ENCODE assay signal across 22 cellular contexts in genomic region chr17:35212668-35213067, GRCh38. TPM values are rescaled to one million over a fixed set of nuclear protein-coding genes. Genes with fewer than 3 reads are reported as not detected.
A peak's percentile ranks its signal among the peaks of the same experiment; 100 is the strongest.
DNase-seq lines count a peak whose midpoint lies in the region; ATAC-seq and TF ChIP-seq lines count a peak whose summit lies in the region.
"Had no signal": no experiment of that assay in that cellular context is flagged by ENCODE, and none has a peak within 500 bp of the region (broad histone marks: within the 10 kb centered on the region; RNA-seq: fewer than 3 reads in every experiment).

No MANE protein-coding gene starts in this region.

- H3K9me3 Mint-ChIP-seq in activated CD4-positive, alpha-beta T cell treated with anti-CD3 and anti-CD28 coated beads, Interleukin-2, amount 10 ng/mL, durations not matched to agents 7 days and 5 days, result peaks cover 29% of the 10 kb centered on the region
- H3K9me3 Mint-ChIP-seq in activated T-helper 2 cell treated with anti-CD3 and anti-CD28 coated beads, Interferon-gamma antibody, Interleukin-2, Interleukin-4, amounts not matched to agents 10 μg/mL and 5 μg/mL and 100 μg/mL, durations not matched to agents 14 hours and 24 hours and 36 hours, result peaks cover 19% of the 10 kb centered on the region

- no peaks in the 10 kb centered on the region for H3K36me3 ChIP-seq in spleen
- H3K36me3 ChIP-seq: BLaER1 treated with 17β-estradiol and CSF1 and Interleukin-3, amounts not matched to agents 10 nM and 100 nM; cardiac muscle cell; esophagus squamous epithelium; transverse colon had no signal

- intact Hi-C loops in activated T-helper 2 cell treated with anti-CD3 and anti-CD28 coated beads, Interferon-gamma antibody, Interleukin-2, Interleukin-4, amounts not matched to agents 10 μg/mL and 5 μg/mL and 100 μg/mL, durations not matched to agents 14 hours and 24 hours and 36 hours (cut with micrococcal nuclease), result loop anchor here (5.0 to 10.0 kb wide), 5 partner anchors 40 to 272 kb away; partner anchors contain the start of genes NLE1 and SLFN13
- intact Hi-C loops in spleen (cut with DNase I; ENCODE audit: low total_unique reads), result no loop called here

- WGBS in spleen, 5 donors, result 88 to 93% (median 89%) methylated on average over 4 of the region's 4 CpGs

- H3K27me3 ChIP-seq in spleen (replicated peaks in 1 of 7), result no peaks in the 10 kb centered on the region
- H3K27me3 ChIP-seq: BLaER1 treated with 17β-estradiol and CSF1 and Interleukin-3, amounts not matched to agents 10 nM and 100 nM; transverse colon had no signal

- TF ChIP-seq POLR2A in spleen (IDR thresholded peaks at IDR 0.05), result no peak

- CTCF ChIA-PET in activated CD4-positive, alpha-beta T cell treated with anti-CD3 and anti-CD28 coated beads, Interleukin-2, amount 10 ng/mL, durations not matched to agents 7 days and 5 days (lab: Charles Lee), result interaction anchor here (0.7 to 2.9 kb wide), 10 partner anchors 9 to 596 kb away, joined by 3 to 15 read pairs (median 4); no protein-coding TSS in a partner anchor

- no peak for ATAC-seq in GM18519 (IDR thresholded peaks at IDR 0.05; ENCODE audit: low FRiP score, unreplicated experiment)
- ATAC-seq: A549, HCT116 had no signal

- H3K27ac Mint-ChIP-seq in activated CD4-positive, alpha-beta T cell treated with anti-CD3 and anti-CD28 coated beads, Interleukin-2, amount 10 ng/mL, durations not matched to agents 7 days and 5 days, result peak overlapping the region; percentile 98
- peak overlapping the region; percentile 95 for H3K27ac Mint-ChIP-seq in activated T-helper 2 cell treated with anti-CD3 and anti-CD28 coated beads, Interferon-gamma antibody, Interleukin-2, Interleukin-4, amounts not matched to agents 10 μg/mL and 5 μg/mL and 100 μg/mL, durations not matched to agents 14 hours and 24 hours and 36 hours

- POLR2A ChIA-PET in activated CD4-positive, alpha-beta T cell treated with anti-CD3 and anti-CD28 coated beads, Interleukin-2, amount 10 ng/mL, durations not matched to agents 7 days and 5 days (lab: Charles Lee), result no interaction called here

- peak overlapping the region; percentile 58 to 90 (median 85) for H3K27ac ChIP-seq in spleen
- H3K27ac ChIP-seq: A549; BLaER1 treated with 17β-estradiol and CSF1 and Interleukin-3, amounts not matched to agents 10 nM and 100 nM; cardiac muscle cell had no signal

- H3K27me3 Mint-ChIP-seq in activated CD4-positive, alpha-beta T cell treated with anti-CD3 and anti-CD28 coated beads, Interleukin-2, amount 10 ng/mL, durations not matched to agents 7 days and 5 days, result no peaks in the 10 kb centered on the region
- no peaks in the 10 kb centered on the region for H3K27me3 Mint-ChIP-seq in activated T-helper 2 cell treated with anti-CD3 and anti-CD28 coated beads, Interferon-gamma antibody, Interleukin-2, Interleukin-4, amounts not matched to agents 10 μg/mL and 5 μg/mL and 100 μg/mL, durations not matched to agents 14 hours and 24 hours and 36 hours (ENCODE audit: low read depth)

- no peaks in the 10 kb centered on the region for H3K9me3 ChIP-seq in spleen
- H3K9me3 ChIP-seq: A549, esophagus squamous epithelium, transverse colon had no signal

- peaks cover 41% of the 10 kb centered on the region for H3K36me3 Mint-ChIP-seq in activated CD4-positive, alpha-beta T cell treated with anti-CD3 and anti-CD28 coated beads, Interleukin-2, amount 10 ng/mL, durations not matched to agents 7 days and 5 days (ENCODE audit: low read depth)
- H3K36me3 Mint-ChIP-seq in activated T-helper 2 cell treated with anti-CD3 and anti-CD28 coated beads, Interferon-gamma antibody, Interleukin-2, Interleukin-4, amounts not matched to agents 10 μg/mL and 5 μg/mL and 100 μg/mL, durations not matched to agents 14 hours and 24 hours and 36 hours (ENCODE audit: low read depth), result peaks cover 19% of the 10 kb centered on the region
- H3K36me3 Mint-ChIP-seq: naive B cell had no signal

- no peak overlapping the region for H3K4me3 ChIP-seq in spleen
- H3K4me3 ChIP-seq: A549; BLaER1 treated with 17β-estradiol and CSF1 and Interleukin-3, amounts not matched to agents 10 nM and 100 nM; cardiac muscle cell; esophagus squamous epithelium; transverse colon had no signal

- TF ChIP-seq CTCF in spleen (IDR thresholded peaks at IDR 0.05 in 8 of 11, conservative IDR thresholded peaks at IDR 0.05 in 3 of 11), result no peak

- H3K4me3 Mint-ChIP-seq in activated CD4-positive, alpha-beta T cell treated with anti-CD3 and anti-CD28 coated beads, Interleukin-2, amount 10 ng/mL, durations not matched to agents 7 days and 5 days, result peak overlapping the region; percentile 69
- H3K4me3 Mint-ChIP-seq in activated T-helper 2 cell treated with anti-CD3 and anti-CD28 coated beads, Interferon-gamma antibody, Interleukin-2, Interleukin-4, amounts not matched to agents 10 μg/mL and 5 μg/mL and 100 μg/mL, durations not matched to agents 14 hours and 24 hours and 36 hours (ENCODE audit: low read depth), result peak overlapping the region; percentile 13
- H3K4me3 Mint-ChIP-seq: naive B cell had no signal

- DNase-seq in activated CD4-positive, alpha-beta T cell treated with anti-CD3 and anti-CD28 coated beads, Interleukin-2, amount 10 ng/mL, durations not matched to agents 7 days and 5 days, result no peak
- no peak for DNase-seq in activated CD4-positive, alpha-beta T cell treated with anti-CD3 and anti-CD28 coated beads for 1 hour
- DNase-seq in HT1080 (ENCODE audit: low read depth), result peak; percentile 34
- DNase-seq in activated T-helper 2 cell treated with anti-CD3 and anti-CD28 coated beads, Interferon-gamma antibody, Interleukin-2, Interleukin-4, amounts not matched to agents 10 μg/mL and 5 μg/mL and 100 μg/mL, durations not matched to agents 14 hours and 24 hours and 36 hours (ENCODE audit: low spot score), result no peak
- DNase-seq in spleen, result no peak
- no peak for DNase-seq in globus pallidus (ENCODE audit: low spot score)
- no peak for DNase-seq in COLO668 (lab: John Stamatoyannopoulos, UW; ENCODE audit: unreplicated experiment)
- DNase-seq: DMS53, esophagus squamous epithelium, mammary epithelial cell, naive B cell, NCI-H1436 treated with DMSO at 0.1 percent for 48 hours, NCI-H82, posterior cingulate gyrus, small intestine, transverse colon had no signal

- H3K4me1 ChIP-seq in spleen, result peaks cover 20 to 55% (median 37%) of the 10 kb centered on the region in 6 donors
- H3K4me1 ChIP-seq: A549, transverse colon had no signal

- H3K4me1 Mint-ChIP-seq in activated CD4-positive, alpha-beta T cell treated with anti-CD3 and anti-CD28 coated beads, Interleukin-2, amount 10 ng/mL, durations not matched to agents 7 days and 5 days, result peaks cover 82% of the 10 kb centered on the region
- peaks cover 64% of the 10 kb centered on the region for H3K4me1 Mint-ChIP-seq in activated T-helper 2 cell treated with anti-CD3 and anti-CD28 coated beads, Interferon-gamma antibody, Interleukin-2, Interleukin-4, amounts not matched to agents 10 μg/mL and 5 μg/mL and 100 μg/mL, durations not matched to agents 14 hours and 24 hours and 36 hours (ENCODE audit: low read depth)

RNA-seq across cellular contexts. Expression of gene SLC35G3, which starts 18.5 kb away (rescaled TPM):
- not detected for total RNA-seq in activated CD4-positive, alpha-beta T cell treated with anti-CD3 and anti-CD28 coated beads, Interleukin-2, amount 10 ng/mL, durations not matched to agents 7 days and 5 days
- not detected in 2 replicates for total RNA-seq in HT1080 (2014; rRNA removed; shearing (Covaris generic))
- polyA plus RNA-seq in HT1080 (2015; cell fraction: cytosol; rRNA removed), result not detected in 2 replicates
- not detected in 2 replicates for polyA plus RNA-seq in HT1080 (2015; cell fraction: nucleus; rRNA removed)
- not detected in 2 replicates for total RNA-seq in activated T-helper 2 cell treated with anti-CD3 and anti-CD28 coated beads, Interferon-gamma antibody, Interleukin-2, Interleukin-4, amounts not matched to agents 10 μg/mL and 5 μg/mL and 100 μg/mL, durations not matched to agents 14 hours and 24 hours and 36 hours
- not detected for total RNA-seq in spleen
- polyA plus RNA-seq in spleen, result under 1 TPM in 1 of 3 donors, not detected in 2; 0.04 TPM
- total RNA-seq: cardiac muscle cell, esophagus squamous epithelium, mammary epithelial cell, transverse colon had no signal
- polyA plus RNA-seq: A549, adipose tissue, mammary epithelial cell had no signal

RNA-seq across cellular contexts. Expression of gene SLFN5, which starts 30.2 kb away (rescaled TPM):
- total RNA-seq in activated CD4-positive, alpha-beta T cell treated with anti-CD3 and anti-CD28 coated beads, Interleukin-2, amount 10 ng/mL, durations not matched to agents 7 days and 5 days, result 100 to 1,000 TPM; 199 to 212 TPM
- 12.3 and 13.0 TPM in 2 replicates for total RNA-seq in HT1080 (2014; rRNA removed; shearing (Covaris generic))
- polyA plus RNA-seq in HT1080 (2015; cell fraction: cytosol; rRNA removed), result 17.9 and 26.1 TPM in 2 replicates
- 58.2 and 63.8 TPM in 2 replicates for polyA plus RNA-seq in HT1080 (2015; cell fraction: nucleus; rRNA removed)
- 8.8 and 9.9 TPM in 2 replicates for total RNA-seq in activated T-helper 2 cell treated with anti-CD3 and anti-CD28 coated beads, Interferon-gamma antibody, Interleukin-2, Interleukin-4, amounts not matched to agents 10 μg/mL and 5 μg/mL and 100 μg/mL, durations not matched to agents 14 hours and 24 hours and 36 hours
- total RNA-seq in spleen, result 100 to 1,000 TPM in 2 of 7 donors, 10 to 100 TPM in 5; 67.9 to 110 (median 77.6) TPM
- polyA plus RNA-seq in spleen, result 1 to 10 TPM; 3.2 to 7.4 (median 4.6) TPM
